Comparison of ENCODE assay signal across 23 cellular contexts in genomic region chr9:98011122-98011521, GRCh38. TPM values are rescaled to one million over a fixed set of nuclear protein-coding genes. Genes with fewer than 3 reads are reported as not detected.
DNase-seq lines count a peak whose midpoint lies in the region; ATAC-seq and TF ChIP-seq lines count a peak whose summit lies in the region.
"Had no signal": no experiment of that assay in that cellular context is flagged by ENCODE, and none has a peak within 500 bp of the region (broad histone marks: within the 10 kb centered on the region; RNA-seq: fewer than 3 reads in every experiment).

No MANE protein-coding gene starts in this region.

- CTCF ChIA-PET in activated CD8-positive, alpha-beta T cell treated with anti-CD3 and anti-CD28 coated beads for 36 hours (lab: Charles Lee) = interaction anchor here (1.0 to 1.4 kb wide), 2 partner anchors 23 to 87 kb away, joined by 3 to 5 read pairs; no protein-coding TSS in a partner anchor
- CTCF ChIA-PET in activated CD8-positive, alpha-beta T cell treated with anti-CD3 and anti-CD28 coated beads, Interleukin-2, amount 10 ng/mL, durations not matched to agents 7 days and 5 days (lab: Charles Lee) = interaction anchor here (0.9 to 1.1 kb wide), 3 partner anchors 13 to 87 kb away, joined by 3 to 5 read pairs (median 3); no protein-coding TSS in a partner anchor
- CTCF ChIA-PET in HEK293 (lab: Yijun Ruan, JAX) = interaction anchor here (1.2 kb wide), 1 partner anchor 24 kb away, joined by 3 read pairs; no protein-coding TSS in a partner anchor

- TF ChIP-seq CTCF in activated CD8-positive, alpha-beta T cell treated with anti-CD3 and anti-CD28 coated beads for 36 hours (IDR thresholded peaks at IDR 0.05) = no peak
- no peak for TF ChIP-seq CTCF in HEK293 (tag by site-specific recombination; IDR thresholded peaks at IDR 0.05)
- no peak for TF ChIP-seq CTCF in neutrophil (IDR thresholded peaks at IDR 0.05)

- H3K4me1 ChIP-seq in HEK293 (ENCODE audit: control insufficient read depth, insufficient read depth, low read length) = no peaks in the 10 kb centered on the region
- peaks cover 6 to 14% of the 10 kb centered on the region in 2 experiments for H3K4me1 ChIP-seq in neutrophil (ENCODE audit: control insufficient read depth in 1 of 2, insufficient read depth in 1 of 2, low read depth in 1 of 2, low read length in 1 of 2)

- POLR2A ChIA-PET in activated CD8-positive, alpha-beta T cell treated with anti-CD3 and anti-CD28 coated beads for 36 hours (lab: Charles Lee) = interaction anchor here (1.0 to 1.4 kb wide), 2 partner anchors 13 to 21 kb away, joined by 3 to 5 read pairs; no protein-coding TSS in a partner anchor
- POLR2A ChIA-PET in activated CD8-positive, alpha-beta T cell treated with anti-CD3 and anti-CD28 coated beads, Interleukin-2, amount 10 ng/mL, durations not matched to agents 7 days and 5 days (lab: Charles Lee) = interaction anchor here (0.6 to 1.4 kb wide), 2 partner anchors 89 to 817 kb away, joined by 3 to 5 read pairs; partner anchors contain the start of gene TRMO
- POLR2A ChIA-PET in HEK293 (lab: Yijun Ruan, JAX) = interaction anchor here (1.0 kb wide), 1 partner anchor 28 kb away, joined by 3 read pairs; the partner anchor contains the start of gene ANP32B
- POLR2A ChIA-PET in activated naive CD8-positive, alpha-beta T cell treated with anti-CD3 and anti-CD28 coated beads, Interleukin-2, amount 10 ng/mL, durations not matched to agents 7 days and 5 days (lab: Charles Lee) = interaction anchor here (0.9 kb wide), 1 partner anchor 26 kb away, joined by 3 read pairs; no protein-coding TSS in a partner anchor

- H3K36me3 Mint-ChIP-seq in activated CD8-positive, alpha-beta T cell treated with anti-CD3 and anti-CD28 coated beads for 36 hours (ENCODE audit: low read depth) = peaks cover 78% of the 10 kb centered on the region
- H3K36me3 Mint-ChIP-seq in activated CD8-positive, alpha-beta T cell treated with anti-CD3 and anti-CD28 coated beads, Interleukin-2, amount 10 ng/mL, durations not matched to agents 7 days and 5 days (ENCODE audit: low read depth) = peaks cover 81% of the 10 kb centered on the region
- H3K36me3 Mint-ChIP-seq in activated naive CD8-positive, alpha-beta T cell treated with anti-CD3 and anti-CD28 coated beads, Interleukin-2, amount 10 ng/mL, durations not matched to agents 7 days and 5 days = peaks cover 41% of the 10 kb centered on the region

- peak overlapping the region; percentile 18 for H3K27ac Mint-ChIP-seq in activated CD8-positive, alpha-beta T cell treated with anti-CD3 and anti-CD28 coated beads for 36 hours
- no peak overlapping the region for H3K27ac Mint-ChIP-seq in activated CD8-positive, alpha-beta T cell treated with anti-CD3 and anti-CD28 coated beads, Interleukin-2, amount 10 ng/mL, durations not matched to agents 7 days and 5 days
- peak overlapping the region; percentile 6 for H3K27ac Mint-ChIP-seq in activated naive CD8-positive, alpha-beta T cell treated with anti-CD3 and anti-CD28 coated beads, Interleukin-2, amount 10 ng/mL, durations not matched to agents 7 days and 5 days
- H3K27ac Mint-ChIP-seq: activated T-helper 17 cell treated with anti-CD3 and anti-CD28 coated beads, Interleukin-2, amount 50 U/mL, for 72 hours had no signal

- H3K4me3 ChIP-seq in HEK293 (ENCODE audit: low read depth, low read length) = no peak overlapping the region
- H3K4me3 ChIP-seq in neutrophil (ENCODE audit: low read depth in 1 of 2, low read length in 1 of 2) = no peak overlapping the region
- H3K4me3 ChIP-seq: BLaER1 treated with 17β-estradiol and CSF1 and Interleukin-3, amounts not matched to agents 10 nM and 100 nM; esophagus muscularis mucosa; GM12878; SK-N-MC; spleen had no signal

- H3K9me3 ChIP-seq in HEK293 (ENCODE audit: control insufficient read depth, insufficient read depth, low read depth, low read length) = no peaks in the 10 kb centered on the region
- no peaks in the 10 kb centered on the region for H3K9me3 ChIP-seq in neutrophil
- H3K9me3 ChIP-seq: BLaER1 treated with 17β-estradiol and CSF1 and Interleukin-3, amounts not matched to agents 10 nM and 100 nM; esophagus muscularis mucosa; spleen had no signal

- intact Hi-C loops in activated CD8-positive, alpha-beta T cell treated with anti-CD3 and anti-CD28 coated beads for 36 hours (cut with micrococcal nuclease) = no loop called here

- no peak for DNase-seq in activated CD8-positive, alpha-beta T cell treated with anti-CD3 and anti-CD28 coated beads for 36 hours
- no peak for DNase-seq in activated CD8-positive, alpha-beta T cell treated with anti-CD3 and anti-CD28 coated beads, Interleukin-2, amount 10 ng/mL, durations not matched to agents 7 days and 5 days
- DNase-seq in activated naive CD8-positive, alpha-beta T cell treated with anti-CD3 and anti-CD28 coated beads, Interleukin-2, amount 10 ng/mL, durations not matched to agents 7 days and 5 days = no peak
- no peak for DNase-seq in NOMO-1 treated with dmso at 0.1 percent for 144 hours (lab: John Stamatoyannopoulos, UW; ENCODE audit: unreplicated experiment)
- no peak for DNase-seq in HuH-7 (ENCODE audit: low spot score)
- DNase-seq: Calu3; DND-41; effector CD8-positive, alpha-beta T cell; foreskin melanocyte; immature natural killer cell; NCI-H1105; NCI-H2029; spleen; stimulated activated CD4-positive, alpha-beta T cell treated with anti-CD3 and anti-CD28 coated beads, Interleukin-2, amount 100 ng/mL, for 48 hours; stimulated activated naive CD4-positive, alpha-beta T cell had no signal

- H3K36me3 ChIP-seq in HEK293 (ENCODE audit: control insufficient read depth in 2 of 2, insufficient read depth in 1 of 2, low read length in 2 of 2) (peaks cover 50 to 99% of the 10 kb centered on the region in 2 experiments), neutrophil (peaks cover 82% of the 10 kb centered on the region)

- no peaks in the 10 kb centered on the region for H3K27me3 Mint-ChIP-seq in activated CD8-positive, alpha-beta T cell treated with anti-CD3 and anti-CD28 coated beads for 36 hours
- no peaks in the 10 kb centered on the region for H3K27me3 Mint-ChIP-seq in activated CD8-positive, alpha-beta T cell treated with anti-CD3 and anti-CD28 coated beads, Interleukin-2, amount 10 ng/mL, durations not matched to agents 7 days and 5 days (ENCODE audit: low read depth)
- no peaks in the 10 kb centered on the region for H3K27me3 Mint-ChIP-seq in activated naive CD8-positive, alpha-beta T cell treated with anti-CD3 and anti-CD28 coated beads, Interleukin-2, amount 10 ng/mL, durations not matched to agents 7 days and 5 days
- H3K27me3 Mint-ChIP-seq: activated T-helper 17 cell treated with anti-CD3 and anti-CD28 coated beads, Interleukin-2, amount 50 U/mL, for 72 hours had no signal

- H3K4me3 Mint-ChIP-seq in activated CD8-positive, alpha-beta T cell treated with anti-CD3 and anti-CD28 coated beads for 36 hours = no peak overlapping the region
- no peak overlapping the region for H3K4me3 Mint-ChIP-seq in activated CD8-positive, alpha-beta T cell treated with anti-CD3 and anti-CD28 coated beads, Interleukin-2, amount 10 ng/mL, durations not matched to agents 7 days and 5 days
- H3K4me3 Mint-ChIP-seq in activated naive CD8-positive, alpha-beta T cell treated with anti-CD3 and anti-CD28 coated beads, Interleukin-2, amount 10 ng/mL, durations not matched to agents 7 days and 5 days = no peak overlapping the region
- H3K4me3 Mint-ChIP-seq: activated T-helper 17 cell treated with anti-CD3 and anti-CD28 coated beads, Interleukin-2, amount 50 U/mL, for 72 hours had no signal

- H3K4me1 Mint-ChIP-seq in activated CD8-positive, alpha-beta T cell treated with anti-CD3 and anti-CD28 coated beads for 36 hours (ENCODE audit: low read depth) = peaks cover 21% of the 10 kb centered on the region
- H3K4me1 Mint-ChIP-seq in activated CD8-positive, alpha-beta T cell treated with anti-CD3 and anti-CD28 coated beads, Interleukin-2, amount 10 ng/mL, durations not matched to agents 7 days and 5 days (ENCODE audit: low read depth) = peaks cover 21% of the 10 kb centered on the region
- H3K4me1 Mint-ChIP-seq in activated naive CD8-positive, alpha-beta T cell treated with anti-CD3 and anti-CD28 coated beads, Interleukin-2, amount 10 ng/mL, durations not matched to agents 7 days and 5 days = peaks cover 16% of the 10 kb centered on the region

- ATAC-seq in activated CD8-positive, alpha-beta T cell treated with anti-CD3 and anti-CD28 coated beads for 36 hours = no peak
- ATAC-seq in activated CD8-positive, alpha-beta T cell treated with anti-CD3 and anti-CD28 coated beads, Interleukin-2, amount 10 ng/mL, durations not matched to agents 7 days and 5 days = no peak
- no peak for ATAC-seq in activated naive CD8-positive, alpha-beta T cell treated with anti-CD3 and anti-CD28 coated beads, Interleukin-2, amount 10 ng/mL, durations not matched to agents 7 days and 5 days (ENCODE audit: low read depth)
- ATAC-seq in HG02973 (IDR thresholded peaks at IDR 0.05; ENCODE audit: unreplicated experiment) = no peak

- no peaks in the 10 kb centered on the region for H3K9me3 Mint-ChIP-seq in activated CD8-positive, alpha-beta T cell treated with anti-CD3 and anti-CD28 coated beads for 36 hours
- H3K9me3 Mint-ChIP-seq in activated CD8-positive, alpha-beta T cell treated with anti-CD3 and anti-CD28 coated beads, Interleukin-2, amount 10 ng/mL, durations not matched to agents 7 days and 5 days (ENCODE audit: insufficient read depth) = no peaks in the 10 kb centered on the region
- no peaks in the 10 kb centered on the region for H3K9me3 Mint-ChIP-seq in activated naive CD8-positive, alpha-beta T cell treated with anti-CD3 and anti-CD28 coated beads, Interleukin-2, amount 10 ng/mL, durations not matched to agents 7 days and 5 days
- H3K9me3 Mint-ChIP-seq: activated T-helper 17 cell treated with anti-CD3 and anti-CD28 coated beads, Interleukin-2, amount 50 U/mL, for 72 hours; immature natural killer cell had no signal

- H3K27ac ChIP-seq in HEK293 (ENCODE audit: extremely low read depth, low read depth, low read length) (no peak overlapping the region), neutrophil (peak overlapping the region; percentile 2)
- H3K27ac ChIP-seq: SK-N-MC had no signal

- H3K27me3 ChIP-seq in neutrophil = no peaks in the 10 kb centered on the region
- H3K27me3 ChIP-seq: BLaER1 treated with 17β-estradiol and CSF1 and Interleukin-3, amounts not matched to agents 10 nM and 100 nM; esophagus muscularis mucosa; spleen had no signal

TF ChIP-seq in HEK293, 187 proteins besides CTCF, POLR2A, EP300 and RAD21 (continues in another document):
- no peak for TF ChIP-seq ZNF571 (tag by site-specific recombination; IDR thresholded peaks at IDR 0.05)

RNA-seq across cellular contexts. Expression of gene ANP32B, which starts 28.0 kb away (rescaled TPM):
- 100 to 1,000 TPM; 374 to 389 TPM for total RNA-seq in activated CD8-positive, alpha-beta T cell treated with anti-CD3 and anti-CD28 coated beads for 36 hours
- 100 to 1,000 TPM; 347 to 354 TPM for total RNA-seq in activated CD8-positive, alpha-beta T cell treated with anti-CD3 and anti-CD28 coated beads, Interleukin-2, amount 10 ng/mL, durations not matched to agents 7 days and 5 days
- 100 to 1,000 TPM; 295 to 296 TPM for total RNA-seq in activated naive CD8-positive, alpha-beta T cell treated with anti-CD3 and anti-CD28 coated beads, Interleukin-2, amount 10 ng/mL, durations not matched to agents 7 days and 5 days

RNA-seq across cellular contexts. Expression of gene NANS, which starts 45.4 kb away (rescaled TPM):
- 10 to 100 TPM; 51.2 to 51.8 TPM for total RNA-seq in activated CD8-positive, alpha-beta T cell treated with anti-CD3 and anti-CD28 coated beads for 36 hours
- total RNA-seq in activated CD8-positive, alpha-beta T cell treated with anti-CD3 and anti-CD28 coated beads, Interleukin-2, amount 10 ng/mL, durations not matched to agents 7 days and 5 days = 10 to 100 TPM; 45.5 to 46.6 TPM
- total RNA-seq in activated naive CD8-positive, alpha-beta T cell treated with anti-CD3 and anti-CD28 coated beads, Interleukin-2, amount 10 ng/mL, durations not matched to agents 7 days and 5 days = 10 to 100 TPM; 30.0 to 31.1 TPM
